ENCODE assay signal across 1 cellular context in the genomic region with DNA sequence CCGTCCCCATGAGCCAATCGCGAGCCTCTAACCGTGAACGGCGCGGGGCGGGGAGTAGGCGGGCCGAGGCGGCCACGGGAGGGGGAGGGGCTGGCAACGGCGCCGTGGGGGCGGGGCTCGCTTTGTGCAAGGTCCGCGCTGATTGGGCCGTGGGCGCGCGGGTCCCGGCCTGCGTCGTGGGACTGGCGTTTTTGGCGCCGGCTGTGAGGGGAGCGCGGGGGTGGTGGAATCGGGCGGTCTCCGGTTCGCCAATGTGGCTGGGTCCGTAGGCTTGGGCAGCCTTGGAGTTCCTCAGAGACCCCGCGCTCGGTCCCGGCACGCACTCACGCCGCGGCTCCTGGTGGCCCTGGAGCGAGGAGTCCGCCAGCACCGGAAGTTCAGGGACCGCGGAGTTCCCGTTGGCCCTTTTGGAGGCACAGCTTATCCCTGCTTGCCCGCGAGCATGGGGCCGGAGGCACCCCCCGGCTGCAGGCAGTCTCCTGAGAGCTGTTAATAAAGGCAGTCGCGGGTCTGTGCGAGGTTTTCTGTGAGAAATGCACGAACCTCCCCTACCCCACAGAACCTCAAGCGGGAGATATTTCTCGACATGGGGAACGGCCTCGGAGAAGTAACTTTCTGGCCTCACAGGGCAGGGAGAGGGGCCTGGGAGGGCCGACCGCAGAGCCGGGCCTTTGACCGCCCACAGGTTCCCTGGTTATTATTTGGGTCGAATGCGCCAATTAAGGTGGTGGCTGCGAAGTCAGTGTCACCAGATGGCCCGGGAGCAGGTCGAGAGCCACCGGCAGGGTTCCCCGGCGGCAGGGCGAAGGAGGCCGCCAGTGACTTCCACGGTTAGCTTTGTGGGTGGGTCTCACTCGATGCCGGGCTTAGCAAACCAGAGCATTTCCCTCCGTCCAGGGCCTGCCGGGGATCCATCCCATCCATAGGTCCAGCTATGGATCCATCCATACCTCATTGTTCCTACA.
TF ChIP-seq lines count a peak whose summit lies in the region.

No MANE protein-coding gene starts in this region.

TF ChIP-seq in HepG2, 621 proteins besides CTCF, POLR2A, EP300 and RAD21 (continued from another document and continues in another):
- TF ChIP-seq ZNF790 (CRISPR knock-in tag; IDR thresholded peaks at IDR 0.05; ENCODE audit: borderline replicate concordance): peak; percentile 47; the same call in 1 of the 2 replicates
- peak; percentile 75; the same call in 1 of the 2 replicates for TF ChIP-seq MED13 (CRISPR knock-in tag; IDR thresholded peaks at IDR 0.05)
- TF ChIP-seq ZBTB7A (CRISPR knock-in tag; IDR thresholded peaks at IDR 0.05): 0 out of 2 replicates have a peak, but pooled peaks have one; percentile 11
- peak; percentile 85 for TF ChIP-seq EED (CRISPR knock-in tag; IDR thresholded peaks at IDR 0.05)
- no peak; the same call in none of the 2 replicates for TF ChIP-seq YEATS4 (CRISPR knock-in tag; IDR thresholded peaks at IDR 0.05; ENCODE audit: borderline replicate concordance)
- TF ChIP-seq HNRNPLL (IDR thresholded peaks at IDR 0.05; ENCODE audit: low read depth, low read length, poor library complexity, severe bottlenecking): peak; percentile 6
- TF ChIP-seq SOX13 (IDR thresholded peaks at IDR 0.05): no peak
- 0 out of 4 replicates have a peak, but pooled peaks of 1 of the 2 experiments have one; percentile 7 for TF ChIP-seq SOX13 (CRISPR knock-in tag; conservative IDR thresholded peaks at IDR 0.05 in 1 of 2, IDR thresholded peaks at IDR 0.05 in 1 of 2)
- TF ChIP-seq, protein P1, sequence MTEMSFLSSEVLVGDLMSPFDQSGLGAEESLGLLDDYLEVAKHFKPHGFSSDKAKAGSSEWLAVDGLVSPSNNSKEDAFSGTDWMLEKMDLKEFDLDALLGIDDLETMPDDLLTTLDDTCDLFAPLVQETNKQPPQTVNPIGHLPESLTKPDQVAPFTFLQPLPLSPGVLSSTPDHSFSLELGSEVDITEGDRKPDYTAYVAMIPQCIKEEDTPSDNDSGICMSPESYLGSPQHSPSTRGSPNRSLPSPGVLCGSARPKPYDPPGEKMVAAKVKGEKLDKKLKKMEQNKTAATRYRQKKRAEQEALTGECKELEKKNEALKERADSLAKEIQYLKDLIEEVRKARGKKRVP (CRISPR knock-in tag; IDR thresholded peaks at IDR 0.05): no peak; a peak in 1 of 4 replicates
- peak; percentile 87; the same call in 1 of the 2 replicates for TF ChIP-seq TP53 (CRISPR knock-in tag; conservative IDR thresholded peaks at IDR 0.05)
- TF ChIP-seq, protein P2, sequence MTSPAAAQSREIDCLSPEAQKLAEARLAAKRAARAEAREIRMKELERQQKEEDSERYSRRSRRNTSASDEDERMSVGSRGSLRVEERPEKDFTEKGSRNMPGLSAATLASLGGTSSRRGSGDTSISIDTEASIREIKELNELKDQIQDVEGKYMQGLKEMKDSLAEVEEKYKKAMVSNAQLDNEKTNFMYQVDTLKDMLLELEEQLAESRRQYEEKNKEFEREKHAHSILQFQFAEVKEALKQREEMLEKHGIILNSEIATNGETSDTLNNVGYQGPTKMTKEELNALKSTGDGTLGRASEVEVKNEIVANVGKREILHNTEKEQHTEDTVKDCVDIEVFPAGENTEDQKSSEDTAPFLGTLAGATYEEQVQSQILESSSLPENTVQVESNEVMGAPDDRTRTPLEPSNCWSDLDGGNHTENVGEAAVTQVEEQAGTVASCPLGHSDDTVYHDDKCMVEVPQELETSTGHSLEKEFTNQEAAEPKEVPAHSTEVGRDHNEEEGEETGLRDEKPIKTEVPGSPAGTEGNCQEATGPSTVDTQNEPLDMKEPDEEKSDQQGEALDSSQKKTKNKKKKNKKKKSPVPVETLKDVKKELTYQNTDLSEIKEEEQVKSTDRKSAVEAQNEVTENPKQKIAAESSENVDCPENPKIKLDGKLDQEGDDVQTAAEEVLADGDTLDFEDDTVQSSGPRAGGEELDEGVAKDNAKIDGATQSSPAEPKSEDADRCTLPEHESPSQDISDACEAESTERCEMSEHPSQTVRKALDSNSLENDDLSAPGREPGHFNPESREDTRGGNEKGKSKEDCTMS (CRISPR knock-in tag; conservative IDR thresholded peaks at IDR 0.05): no peak
- TF ChIP-seq, protein P3, sequence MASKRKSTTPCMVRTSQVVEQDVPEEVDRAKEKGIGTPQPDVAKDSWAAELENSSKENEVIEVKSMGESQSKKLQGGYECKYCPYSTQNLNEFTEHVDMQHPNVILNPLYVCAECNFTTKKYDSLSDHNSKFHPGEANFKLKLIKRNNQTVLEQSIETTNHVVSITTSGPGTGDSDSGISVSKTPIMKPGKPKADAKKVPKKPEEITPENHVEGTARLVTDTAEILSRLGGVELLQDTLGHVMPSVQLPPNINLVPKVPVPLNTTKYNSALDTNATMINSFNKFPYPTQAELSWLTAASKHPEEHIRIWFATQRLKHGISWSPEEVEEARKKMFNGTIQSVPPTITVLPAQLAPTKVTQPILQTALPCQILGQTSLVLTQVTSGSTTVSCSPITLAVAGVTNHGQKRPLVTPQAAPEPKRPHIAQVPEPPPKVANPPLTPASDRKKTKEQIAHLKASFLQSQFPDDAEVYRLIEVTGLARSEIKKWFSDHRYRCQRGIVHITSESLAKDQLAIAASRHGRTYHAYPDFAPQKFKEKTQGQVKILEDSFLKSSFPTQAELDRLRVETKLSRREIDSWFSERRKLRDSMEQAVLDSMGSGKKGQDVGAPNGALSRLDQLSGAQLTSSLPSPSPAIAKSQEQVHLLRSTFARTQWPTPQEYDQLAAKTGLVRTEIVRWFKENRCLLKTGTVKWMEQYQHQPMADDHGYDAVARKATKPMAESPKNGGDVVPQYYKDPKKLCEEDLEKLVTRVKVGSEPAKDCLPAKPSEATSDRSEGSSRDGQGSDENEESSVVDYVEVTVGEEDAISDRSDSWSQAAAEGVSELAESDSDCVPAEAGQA (IDR thresholded peaks at IDR 0.05; ENCODE audit: low read depth): no peak
- TF ChIP-seq, protein P3 (CRISPR knock-in tag; IDR thresholded peaks at IDR 0.05; ENCODE audit: borderline replicate concordance): peak; percentile 94
- TF ChIP-seq, protein P4, sequence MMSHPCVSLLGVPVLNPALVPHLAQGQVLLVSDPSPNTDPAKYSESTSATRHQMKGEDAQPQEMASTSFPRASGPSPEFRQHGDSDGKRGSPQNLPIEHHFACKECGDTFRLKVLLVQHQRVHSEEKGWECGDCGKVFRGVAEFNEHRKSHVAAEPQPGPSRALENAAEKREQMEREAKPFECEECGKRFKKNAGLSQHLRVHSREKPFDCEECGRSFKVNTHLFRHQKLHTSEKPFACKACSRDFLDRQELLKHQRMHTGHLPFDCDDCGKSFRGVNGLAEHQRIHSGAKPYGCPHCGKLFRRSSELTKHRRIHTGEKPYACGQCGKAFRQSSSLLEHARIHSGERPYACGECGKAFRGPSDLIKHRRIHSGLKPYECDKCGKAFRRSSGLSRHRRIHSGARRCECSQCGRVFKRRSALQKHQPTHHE (CRISPR knock-in tag; IDR thresholded peaks at IDR 0.05; ENCODE audit: borderline replicate concordance): 0 out of 2 replicates have a peak, but pooled peaks have one; percentile 57
- TF ChIP-seq ELF1 (CRISPR knock-in tag; IDR thresholded peaks at IDR 0.05): 0 out of 2 replicates have a peak, but pooled peaks have one; percentile 44
- TF ChIP-seq, protein P5, sequence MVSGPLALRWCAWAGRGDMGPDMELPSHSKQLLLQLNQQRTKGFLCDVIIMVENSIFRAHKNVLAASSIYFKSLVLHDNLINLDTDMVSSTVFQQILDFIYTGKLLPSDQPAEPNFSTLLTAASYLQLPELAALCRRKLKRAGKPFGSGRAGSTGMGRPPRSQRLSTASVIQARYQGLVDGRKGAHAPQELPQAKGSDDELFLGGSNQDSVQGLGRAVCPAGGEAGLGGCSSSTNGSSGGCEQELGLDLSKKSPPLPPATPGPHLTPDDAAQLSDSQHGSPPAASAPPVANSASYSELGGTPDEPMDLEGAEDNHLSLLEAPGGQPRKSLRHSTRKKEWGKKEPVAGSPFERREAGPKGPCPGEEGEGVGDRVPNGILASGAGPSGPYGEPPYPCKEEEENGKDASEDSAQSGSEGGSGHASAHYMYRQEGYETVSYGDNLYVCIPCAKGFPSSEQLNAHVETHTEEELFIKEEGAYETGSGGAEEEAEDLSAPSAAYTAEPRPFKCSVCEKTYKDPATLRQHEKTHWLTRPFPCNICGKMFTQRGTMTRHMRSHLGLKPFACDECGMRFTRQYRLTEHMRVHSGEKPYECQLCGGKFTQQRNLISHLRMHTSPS (CRISPR knock-in tag; IDR thresholded peaks at IDR 0.05; ENCODE audit: low read depth): no peak
- TF ChIP-seq PAWR (CRISPR knock-in tag; IDR thresholded peaks at IDR 0.05; ENCODE audit: borderline replicate concordance): 0 out of 2 replicates have a peak, but pooled peaks have one; percentile 8
- TF ChIP-seq ZNF20 (CRISPR knock-in tag; IDR thresholded peaks at IDR 0.05): no peak
- TF ChIP-seq, protein P6, sequence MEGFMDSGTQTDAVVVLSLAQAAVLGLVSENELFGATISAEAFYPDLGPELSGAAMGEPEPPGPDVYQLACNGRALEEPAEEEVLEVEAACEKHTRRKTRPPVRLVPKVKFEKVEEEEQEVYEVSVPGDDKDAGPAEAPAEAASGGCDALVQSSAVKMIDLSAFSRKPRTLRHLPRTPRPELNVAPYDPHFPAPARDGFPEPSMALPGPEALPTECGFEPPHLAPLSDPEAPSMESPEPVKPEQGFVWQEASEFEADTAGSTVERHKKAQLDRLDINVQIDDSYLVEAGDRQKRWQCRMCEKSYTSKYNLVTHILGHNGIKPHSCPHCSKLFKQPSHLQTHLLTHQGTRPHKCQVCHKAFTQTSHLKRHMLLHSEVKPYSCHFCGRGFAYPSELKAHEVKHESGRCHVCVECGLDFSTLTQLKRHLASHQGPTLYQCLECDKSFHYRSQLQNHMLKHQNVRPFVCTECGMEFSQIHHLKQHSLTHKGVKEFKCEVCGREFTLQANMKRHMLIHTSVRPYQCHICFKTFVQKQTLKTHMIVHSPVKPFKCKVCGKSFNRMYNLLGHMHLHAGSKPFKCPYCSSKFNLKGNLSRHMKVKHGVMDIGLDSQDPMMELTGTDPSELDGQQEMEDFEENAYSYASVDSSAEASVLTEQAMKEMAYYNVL (CRISPR knock-in tag; IDR thresholded peaks at IDR 0.05; ENCODE audit: borderline replicate concordance): peak; percentile 56
- TF ChIP-seq, protein P7, sequence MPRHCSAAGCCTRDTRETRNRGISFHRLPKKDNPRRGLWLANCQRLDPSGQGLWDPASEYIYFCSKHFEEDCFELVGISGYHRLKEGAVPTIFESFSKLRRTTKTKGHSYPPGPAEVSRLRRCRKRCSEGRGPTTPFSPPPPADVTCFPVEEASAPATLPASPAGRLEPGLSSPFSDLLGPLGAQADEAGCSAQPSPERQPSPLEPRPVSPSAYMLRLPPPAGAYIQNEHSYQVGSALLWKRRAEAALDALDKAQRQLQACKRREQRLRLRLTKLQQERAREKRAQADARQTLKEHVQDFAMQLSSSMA (CRISPR knock-in tag; IDR thresholded peaks at IDR 0.05): no peak
- peak; percentile 63; the same call in 1 of the 2 replicates for TF ChIP-seq ZNF256 (CRISPR knock-in tag; conservative IDR thresholded peaks at IDR 0.05)
- peak; percentile 72 for TF ChIP-seq ETV5 (CRISPR knock-in tag; IDR thresholded peaks at IDR 0.05; ENCODE audit: borderline replicate concordance)
- TF ChIP-seq, protein P8, sequence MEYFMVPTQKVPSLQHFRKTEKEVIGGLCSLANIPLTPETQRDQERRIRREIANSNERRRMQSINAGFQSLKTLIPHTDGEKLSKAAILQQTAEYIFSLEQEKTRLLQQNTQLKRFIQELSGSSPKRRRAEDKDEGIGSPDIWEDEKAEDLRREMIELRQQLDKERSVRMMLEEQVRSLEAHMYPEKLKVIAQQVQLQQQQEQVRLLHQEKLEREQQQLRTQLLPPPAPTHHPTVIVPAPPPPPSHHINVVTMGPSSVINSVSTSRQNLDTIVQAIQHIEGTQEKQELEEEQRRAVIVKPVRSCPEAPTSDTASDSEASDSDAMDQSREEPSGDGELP (IDR thresholded peaks at IDR 0.05; ENCODE audit: borderline replicate concordance, low read depth): no peak; the same call in 1 of the 2 replicates
- TF ChIP-seq SIN3A (IDR thresholded peaks at IDR 0.05; ENCODE audit: borderline replicate concordance, low read depth, low read length): peak; percentile 72
- TF ChIP-seq ZNF205 (CRISPR knock-in tag; IDR thresholded peaks at IDR 0.05): 0 out of 2 replicates have a peak, but pooled peaks have one; percentile 5
- TF ChIP-seq GATAD2A (CRISPR knock-in tag; IDR thresholded peaks at IDR 0.05): peak; percentile 3; the same call in 1 of the 2 replicates
- peak; percentile 86 for TF ChIP-seq WIZ (CRISPR knock-in tag; IDR thresholded peaks at IDR 0.05)
- no peak; the same call in 1 of the 2 replicates for TF ChIP-seq ZNF556 (CRISPR knock-in tag; IDR thresholded peaks at IDR 0.05; ENCODE audit: borderline replicate concordance)
- 0 out of 2 replicates have a peak, but pooled peaks have one; percentile 77 for TF ChIP-seq MEF2D (CRISPR knock-in tag; IDR thresholded peaks at IDR 0.05)
- TF ChIP-seq ATF1 (CRISPR knock-in tag; IDR thresholded peaks at IDR 0.05): peak; percentile 3; the same call in 1 of the 2 replicates
- TF ChIP-seq, protein P9, sequence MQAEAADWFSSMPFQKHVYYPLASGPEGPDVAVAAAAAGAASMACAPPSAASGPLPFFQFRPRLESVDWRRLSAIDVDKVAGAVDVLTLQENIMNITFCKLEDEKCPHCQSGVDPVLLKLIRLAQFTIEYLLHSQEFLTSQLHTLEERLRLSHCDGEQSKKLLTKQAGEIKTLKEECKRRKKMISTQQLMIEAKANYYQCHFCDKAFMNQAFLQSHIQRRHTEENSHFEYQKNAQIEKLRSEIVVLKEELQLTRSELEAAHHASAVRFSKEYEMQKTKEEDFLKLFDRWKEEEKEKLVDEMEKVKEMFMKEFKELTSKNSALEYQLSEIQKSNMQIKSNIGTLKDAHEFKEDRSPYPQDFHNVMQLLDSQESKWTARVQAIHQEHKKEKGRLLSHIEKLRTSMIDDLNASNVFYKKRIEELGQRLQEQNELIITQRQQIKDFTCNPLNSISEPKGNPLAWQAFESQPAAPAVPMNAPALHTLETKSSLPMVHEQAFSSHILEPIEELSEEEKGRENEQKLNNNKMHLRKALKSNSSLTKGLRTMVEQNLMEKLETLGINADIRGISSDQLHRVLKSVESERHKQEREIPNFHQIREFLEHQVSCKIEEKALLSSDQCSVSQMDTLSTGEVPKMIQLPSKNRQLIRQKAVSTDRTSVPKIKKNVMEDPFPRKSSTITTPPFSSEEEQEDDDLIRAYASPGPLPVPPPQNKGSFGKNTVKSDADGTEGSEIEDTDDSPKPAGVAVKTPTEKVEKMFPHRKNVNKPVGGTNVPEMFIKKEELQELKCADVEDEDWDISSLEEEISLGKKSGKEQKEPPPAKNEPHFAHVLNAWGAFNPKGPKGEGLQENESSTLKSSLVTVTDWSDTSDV (CRISPR knock-in tag; IDR thresholded peaks at IDR 0.05): peak; percentile 84; the same call in 1 of the 2 replicates
- TF ChIP-seq CEBPB (IDR thresholded peaks at IDR 0.05; ENCODE audit: borderline replicate concordance, low read depth, low read length): 0 out of 2 replicates have a peak, but pooled peaks have one; percentile 8
